In genomic region chr16:69763557-69763942, GRCh38 we compare ENCODE assay signal across 1 cellular context.
TF ChIP-seq lines count a peak whose summit lies in the region.

No MANE protein-coding gene starts in this region.

TF ChIP-seq in HepG2, 621 proteins besides CTCF, POLR2A, EP300 and RAD21:
- TF ChIP-seq RBFOX2 (IDR thresholded peaks at IDR 0.05; ENCODE audit: low read depth, low read length) = 0 out of 2 replicates have a peak, but pooled peaks have one; percentile 37
- no peak for TF ChIP-seq ZNF761 (CRISPR knock-in tag; conservative IDR thresholded peaks at IDR 0.05)
